13 cellular contexts compared by ENCODE assay signal in genomic region chr3:151903501-151903991, GRCh38. TPM values are rescaled to one million over a fixed set of nuclear protein-coding genes. Genes with fewer than 3 reads are reported as not detected.
DNase-seq lines count a peak whose midpoint lies in the region; ATAC-seq and TF ChIP-seq lines count a peak whose summit lies in the region.
"Had no signal": no experiment of that assay in that cellular context is flagged by ENCODE, and none has a peak within 500 bp of the region (broad histone marks: within the 10 kb centered on the region; RNA-seq: fewer than 3 reads in every experiment).

No MANE protein-coding gene starts in this region.

- H3K36me3 Mint-ChIP-seq in endothelial cell (ENCODE audit: low read depth, unreplicated experiment): no peaks in the 10 kb centered on the region
- H3K36me3 Mint-ChIP-seq: IgD-negative memory B cell, T-cell had no signal

- no peak for TF ChIP-seq RAD21 in SK-N-SH (IDR thresholded peaks at IDR 0.05; ENCODE audit: low read length)

- no peak overlapping the region for H3K4me3 Mint-ChIP-seq in endothelial cell (ENCODE audit: unreplicated experiment)
- H3K4me3 Mint-ChIP-seq: IgD-negative memory B cell, T-cell had no signal

- H3K4me3 ChIP-seq in SK-N-SH (ENCODE audit: low read depth in 2 of 2, low read length in 1 of 2) (no peak overlapping the region), fibroblast of lung (replicated peaks in 1 of 4; ENCODE audit: control extremely low read depth in 1 of 4, insufficient read depth in 1 of 4, low read depth in 3 of 4, low read length in 4 of 4) (no peak overlapping the region)
- H3K4me3 ChIP-seq: gastrocnemius medialis, spleen had no signal

- peak overlapping the region; percentile 41; the same call in 1 of the 2 replicates for H3K9ac ChIP-seq in SK-N-SH
- H3K9ac ChIP-seq in fibroblast of lung (ENCODE audit: insufficient read depth, low read length): no peak overlapping the region

- CTCF ChIA-PET in SK-N-SH (lab: Yijun Ruan, JAX): no interaction called here

- H3K4me1 ChIP-seq in SK-N-SH (ENCODE audit: control insufficient read depth in 1 of 2, insufficient read depth in 2 of 2, low read depth in 1 of 2, low read length in 1 of 2) (peaks cover 0 to 57% of the 10 kb centered on the region in 2 experiments; a peak in 2 of 4 replicates), fibroblast of lung (ENCODE audit: control insufficient read depth, extremely low read depth, insufficient read depth, low read length) (peaks cover 19% of the 10 kb centered on the region), foreskin keratinocyte (peaks cover 6% of the 10 kb centered on the region)
- H3K4me1 ChIP-seq: gastrocnemius medialis had no signal

- TF ChIP-seq CTCF in SK-N-SH (IDR thresholded peaks at IDR 0.05): no peak
- TF ChIP-seq CTCF in fibroblast of lung (conservative IDR thresholded peaks at IDR 0.05 in 1 of 2, IDR thresholded peaks at IDR 0.05 in 1 of 2; ENCODE audit: low read depth in 1 of 2, low read length in 2 of 2): no peak
- TF ChIP-seq CTCF in endothelial cell (IDR thresholded peaks at IDR 0.05; ENCODE audit: unreplicated experiment): no peak
- no peak for TF ChIP-seq CTCF in foreskin keratinocyte (conservative IDR thresholded peaks at IDR 0.05)

- H3K27me3 Mint-ChIP-seq in endothelial cell (ENCODE audit: unreplicated experiment): peaks cover 2% of the 10 kb centered on the region
- H3K27me3 Mint-ChIP-seq: IgD-negative memory B cell had no signal

- H3K27ac ChIP-seq in SK-N-SH (ENCODE audit: low read depth in 2 of 2, low read length in 1 of 2) (peak overlapping the region; percentile 67 to 89), fibroblast of lung (ENCODE audit: insufficient read depth, low read length) (peak overlapping the region; percentile 37), foreskin keratinocyte (no peak overlapping the region)
- H3K27ac ChIP-seq: gastrocnemius medialis, spleen had no signal

- peaks cover 25% of the 10 kb centered on the region for H3K4me1 Mint-ChIP-seq in endothelial cell (ENCODE audit: unreplicated experiment)

- H3K4me2 ChIP-seq in SK-N-SH (peak overlapping the region; percentile 60), fibroblast of lung (ENCODE audit: extremely low read depth, insufficient read depth, low read length) (no peak overlapping the region)

- POLR2A ChIA-PET in SK-N-SH (lab: Yijun Ruan, JAX): no interaction called here

- H3K27me3 ChIP-seq in SK-N-SH (ENCODE audit: insufficient read depth): no peaks in the 10 kb centered on the region
- no peaks in the 10 kb centered on the region for H3K27me3 ChIP-seq in fibroblast of lung (ENCODE audit: control insufficient read depth, insufficient read depth, low read length)
- H3K27me3 ChIP-seq in foreskin keratinocyte: no peaks in the 10 kb centered on the region
- H3K27me3 ChIP-seq: gastrocnemius medialis, spleen had no signal

- H4K20me1 ChIP-seq in SK-N-SH (ENCODE audit: insufficient read depth) (no peaks in the 10 kb centered on the region), fibroblast of lung (ENCODE audit: control insufficient read depth, extremely low read depth, insufficient read depth, low read length) (no peaks in the 10 kb centered on the region)

- peaks cover 36% of the 10 kb centered on the region for H3F3A ChIP-seq in SK-N-SH (replicated peaks; ENCODE audit: insufficient read depth)

- H3K9me3 Mint-ChIP-seq in endothelial cell (ENCODE audit: unreplicated experiment): no peaks in the 10 kb centered on the region
- H3K9me3 Mint-ChIP-seq: IgD-negative memory B cell, T-cell had no signal

- H3K9me3 ChIP-seq in SK-N-SH: no peaks in the 10 kb centered on the region
- no peaks in the 10 kb centered on the region for H3K9me3 ChIP-seq in fibroblast of lung (ENCODE audit: control insufficient read depth, insufficient read depth, low read depth, low read length)
- H3K9me3 ChIP-seq: gastrocnemius medialis, spleen had no signal

- no peak for TF ChIP-seq EP300 in SK-N-SH (IDR thresholded peaks at IDR 0.05; ENCODE audit: borderline replicate concordance in 1 of 2, low read depth in 1 of 2, low read length in 1 of 2)

- WGBS in SK-N-SH (ENCODE audit: low lambda C conversion rate): 12% methylated on average over 2 of the region's 2 CpGs

- peaks cover 76% of the 10 kb centered on the region for H3K79me2 ChIP-seq in SK-N-SH (ENCODE audit: insufficient read depth)
- H3K79me2 ChIP-seq in fibroblast of lung (ENCODE audit: control insufficient read depth, insufficient read depth, low read length): no peaks in the 10 kb centered on the region

- no peaks in the 10 kb centered on the region for H3K9me2 ChIP-seq in SK-N-SH

- ATAC-seq in foreskin keratinocyte: no peak
- ATAC-seq: gastrocnemius medialis, T-cell had no signal

- H3K36me3 ChIP-seq in SK-N-SH (replicated peaks in 1 of 2; ENCODE audit: control insufficient read depth in 1 of 2, insufficient read depth in 2 of 2, low read length in 1 of 2) (no peaks in the 10 kb centered on the region), fibroblast of lung (ENCODE audit: control insufficient read depth, insufficient read depth, low read length) (no peaks in the 10 kb centered on the region)
- H3K36me3 ChIP-seq: gastrocnemius medialis, spleen had no signal

- H2AFZ ChIP-seq in SK-N-SH (ENCODE audit: low read depth) (0 out of 2 replicates have a peak overlapping the region, but pooled peaks have one; percentile 19), fibroblast of lung (ENCODE audit: low read length) (peak overlapping the region; percentile 16)

- H3K27ac Mint-ChIP-seq in endothelial cell (ENCODE audit: unreplicated experiment): no peak overlapping the region
- H3K27ac Mint-ChIP-seq: IgD-negative memory B cell, T-cell had no signal

- peak; percentile 90 for DNase-seq in H4 (ENCODE audit: low spot score)
- DNase-seq in SK-N-SH: no peak
- DNase-seq in fibroblast of lung (ENCODE audit: low read depth in 2 of 2): peak; percentile 90 to 93
- peak; percentile 84 for DNase-seq in pulmonary artery endothelial cell (ENCODE audit: low read depth, low spot score)
- DNase-seq in NCI-H2196 treated with DMSO at 0.1 percent for 48 hours (lab: John Stamatoyannopoulos, UW; ENCODE audit: unreplicated experiment): no peak
- DNase-seq in endothelial cell (ENCODE audit: low spot score): no peak
- DNase-seq in GF-D8 (lab: John Stamatoyannopoulos, UW): no peak
- DNase-seq in foreskin keratinocyte: no peak
- DNase-seq: gastrocnemius medialis, NCI-H446, spleen, T-cell had no signal

TF ChIP-seq in SK-N-SH, 30 proteins besides CTCF, POLR2A, EP300 and RAD21:
- TF ChIP-seq ZBTB33 (IDR thresholded peaks at IDR 0.05; ENCODE audit: borderline replicate concordance, low read depth): no peak
- TF ChIP-seq NRF1 (IDR thresholded peaks at IDR 0.05; ENCODE audit: low read depth, low read length): no peak
- no peak for TF ChIP-seq ELF1 (IDR thresholded peaks at IDR 0.05)
- no peak for TF ChIP-seq SIN3A (IDR thresholded peaks at IDR 0.05; ENCODE audit: borderline replicate concordance, low read depth, low read length)
- no peak for TF ChIP-seq FOXM1 (IDR thresholded peaks at IDR 0.05; ENCODE audit: low read depth)
- no peak for TF ChIP-seq MAX (IDR thresholded peaks at IDR 0.05; ENCODE audit: low read depth)
- TF ChIP-seq MEF2A (IDR thresholded peaks at IDR 0.05; ENCODE audit: borderline replicate concordance, low read depth): peak; percentile 65; the same call in 1 of the 2 replicates

RNA-seq across cellular contexts. Expression of gene SUCNR1, which starts 30.1 kb away (rescaled TPM):
- 0.70 and 1.2 TPM in 2 replicates for total RNA-seq in H4 (2014; rRNA removed; shearing (Covaris generic))
- polyA plus RNA-seq in SK-N-SH (2012; rRNA removed): 1.5 and 2.9 TPM in 2 replicates
- polyA plus RNA-seq in SK-N-SH (2012; cell fraction: cytosol; rRNA removed): 3.5 and 4.6 TPM in 2 replicates
- polyA plus RNA-seq in SK-N-SH (2012; cell fraction: nucleus; rRNA removed): 1.1 and 3.5 TPM in 2 replicates
- under 0.01 TPM in 2 replicates for total RNA-seq in fibroblast of lung
- 0.02 and 0.07 TPM in 2 replicates for polyA plus RNA-seq in fibroblast of lung
- 0.02 and 0.05 TPM in 2 replicates for polyA plus RNA-seq in fibroblast of lung (2012)
- 0.33 TPM in 1 of 2 replicates, not detected in the other for polyA minus RNA-seq in fibroblast of lung (ENCODE audit: low replicate concordance)
- total RNA-seq in pulmonary artery endothelial cell: under 0.01 TPM in 1 of 2 replicates, not detected in the other
- total RNA-seq in endothelial cell (ENCODE audit: unreplicated experiment): 0.05 TPM
- total RNA-seq in foreskin keratinocyte: not detected in 2 replicates
- not detected in 2 replicates for polyA plus RNA-seq in foreskin keratinocyte
- total RNA-seq: T-cell had no signal
- polyA plus RNA-seq: IgD-negative memory B cell had no signal

Comparison
In these comparisons a context has a peak if more than half of its experiments do, and no peak if none do; other contexts are left out.
1. DNase-seq: peak in H4 (single experiment), fibroblast of lung (2 of 2) and pulmonary artery endothelial cell (single experiment); none in SK-N-SH (single experiment), NCI-H2196 treated with DMSO at 0.1 percent for 48 hours (single experiment), endothelial cell (single experiment), GF-D8 (single experiment) and foreskin keratinocyte (0 of 2).